ENCODE assay signal across 11 cellular contexts in the genomic region with DNA sequence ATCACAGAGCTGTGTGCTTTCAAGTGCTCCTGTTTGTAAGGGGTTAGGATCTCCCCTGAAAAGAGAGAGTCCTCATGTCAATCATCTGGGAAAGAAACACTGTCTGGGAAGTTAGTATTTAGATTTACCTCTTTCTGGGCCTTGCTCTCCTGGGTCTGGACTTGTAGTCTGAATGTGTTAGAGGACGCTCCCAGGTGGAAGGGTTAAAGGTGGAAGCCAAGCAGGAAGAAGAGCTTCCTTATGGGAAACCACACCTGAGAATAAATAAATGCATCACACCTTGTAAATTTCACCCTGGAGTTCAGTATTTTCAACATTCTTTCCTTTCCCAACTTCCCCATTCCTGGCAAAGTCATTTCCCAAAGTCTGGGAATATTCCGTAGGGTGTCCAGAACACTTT. TPM values are rescaled to one million over a fixed set of nuclear protein-coding genes. Genes with fewer than 3 reads are reported as not detected.
DNase-seq lines count a peak whose midpoint lies in the region; ATAC-seq and TF ChIP-seq lines count a peak whose summit lies in the region.
"Had no signal": no experiment of that assay in that cellular context is flagged by ENCODE, and none has a peak within 500 bp of the region (broad histone marks: within the 10 kb centered on the region; RNA-seq: fewer than 3 reads in every experiment).

No MANE protein-coding gene starts in this region.

- no peak overlapping the region for H3K9ac ChIP-seq in endodermal cell (ENCODE audit: extremely low read depth, low read length, poor library complexity, severe bottlenecking)

- H3K4me3 Mint-ChIP-seq in endodermal cell = peak overlapping the region; percentile 76

- H3K27ac Mint-ChIP-seq in endodermal cell = no peak overlapping the region

- no peaks in the 10 kb centered on the region for H3K27me3 Mint-ChIP-seq in endodermal cell (ENCODE audit: insufficient read depth)

- H3K4me1 ChIP-seq in RWPE2 (ENCODE audit: insufficient read depth, poor library complexity, severe bottlenecking) (peaks cover 14% of the 10 kb centered on the region), endodermal cell (ENCODE audit: control insufficient read depth, insufficient read depth, low read length) (peaks cover 4% of the 10 kb centered on the region), psoas muscle (peaks cover 15% of the 10 kb centered on the region)

- no peaks in the 10 kb centered on the region for H3K27me3 ChIP-seq in RWPE2 (ENCODE audit: insufficient read depth, poor library complexity, severe bottlenecking)
- H3K27me3 ChIP-seq in endodermal cell (ENCODE audit: control insufficient read depth, insufficient read depth, low read length, poor library complexity, severe bottlenecking) = no peaks in the 10 kb centered on the region
- no peaks in the 10 kb centered on the region for H3K27me3 ChIP-seq in psoas muscle (ENCODE audit: insufficient read depth in 3 of 3, low read length in 2 of 3)

- DNase-seq in DMS53 (lab: John Stamatoyannopoulos, UW) (peak; percentile 29), DMS53 treated with DMSO at 0.1 percent for 48 hours (lab: John Stamatoyannopoulos, UW; ENCODE audit: unreplicated experiment) (no peak), RWPE2 (ENCODE audit: low spot score) (no peak), endodermal cell (no peak), psoas muscle (no peak), AG20443 (ENCODE audit: low spot score) (no peak), NCI-H1930 (lab: John Stamatoyannopoulos, UW) (no peak)
- no peak for DNase-seq in activated effector memory CD4-positive, alpha-beta T cell treated with Interleukin-2 at 50 U/mL for 16 hours
- DNase-seq: 8988T, MV-4-11, SW 1271 had no signal

- H3K27ac ChIP-seq in RWPE2 (ENCODE audit: poor library complexity, severe bottlenecking) (peak overlapping the region; percentile 86), endodermal cell (ENCODE audit: low read depth, low read length) (no peak overlapping the region), psoas muscle (no peak overlapping the region)

- no peaks in the 10 kb centered on the region for H3K9me3 ChIP-seq in RWPE2 (ENCODE audit: severe bottlenecking)
- peaks cover 38% of the 10 kb centered on the region for H3K9me3 ChIP-seq in endodermal cell (ENCODE audit: control insufficient read depth, low read length)
- H3K9me3 ChIP-seq in psoas muscle = no peaks in the 10 kb centered on the region

- intact Hi-C loops in psoas muscle (cut with DNase I) = loop anchor here in 1 of 2 donors (5.0 to 10.0 kb wide), 3 partner anchors 151 to 692 kb away; a partner anchor contains a TSS

- H3K4me3 ChIP-seq in RWPE2 (ENCODE audit: severe bottlenecking) = no peak overlapping the region
- peak overlapping the region; percentile 91 for H3K4me3 ChIP-seq in endodermal cell (ENCODE audit: low read length)
- peak overlapping the region; percentile 70 for H3K4me3 ChIP-seq in psoas muscle

- H3K36me3 Mint-ChIP-seq in endodermal cell (ENCODE audit: low read depth) = peaks cover 42% of the 10 kb centered on the region

- ATAC-seq in RWPE2 (ENCODE audit: low read depth) (no peak), psoas muscle (no peak)

- 100% methylated on average over 2 of the region's 2 CpGs; no CpG with 5 or more reads in 1 of the 2 experiments for WGBS in endodermal cell (ENCODE audit: insufficient coverage in 1 of 2, insufficient read length in 1 of 2), 2 experiments
- 87 to 93% (median 88%) methylated on average over 2 of the region's 2 CpGs for WGBS in psoas muscle, 3 donors

- H3K36me3 ChIP-seq in RWPE2 (ENCODE audit: low read depth) (peaks cover 20% of the 10 kb centered on the region), endodermal cell (ENCODE audit: control insufficient read depth, insufficient read depth, low read length) (peaks cover 24% of the 10 kb centered on the region), psoas muscle (ENCODE audit: insufficient read depth in 1 of 2, low read depth in 1 of 2) (peaks cover 2 to 25% of the 10 kb centered on the region in 2 donors)

- TF ChIP-seq CTCF in RWPE2 (IDR thresholded peaks at IDR 0.05; ENCODE audit: poor library complexity, severe bottlenecking) (no peak), endodermal cell (conservative IDR thresholded peaks at IDR 0.05) (no peak), psoas muscle (IDR thresholded peaks at IDR 0.05) (no peak)

- H3K9me3 Mint-ChIP-seq in endodermal cell = peaks cover 47% of the 10 kb centered on the region

- H3K4me1 Mint-ChIP-seq in endodermal cell = peaks cover 20% of the 10 kb centered on the region

RNA-seq across cellular contexts. Expression of a gene that starts 1.3 kb away (rescaled TPM):
- total RNA-seq in endodermal cell (10 to 100 TPM; 21.0 to 31.1 TPM), psoas muscle (10 to 100 TPM; 21.4 to 32.2 (median 26.8) TPM)
- polyA plus RNA-seq in endodermal cell (2013, experiment 1 of 2) = 29.2 TPM
- polyA plus RNA-seq in endodermal cell (2013, experiment 2 of 2) = 35.8 TPM
- polyA plus RNA-seq in psoas muscle = 10 to 100 TPM; 25.0 to 50.4 (median 25.5) TPM

RNA-seq across cellular contexts. Expression of a gene that starts 13.9 kb away (rescaled TPM):
- under 1 TPM in 1 of 2 donors, not detected in 1; 1.00 TPM for total RNA-seq in endodermal cell
- polyA plus RNA-seq in endodermal cell (2013, experiment 1 of 2) = 0.25 TPM
- polyA plus RNA-seq in endodermal cell (2013, experiment 2 of 2) = 0.17 TPM
- total RNA-seq in psoas muscle = 1 to 10 TPM in 3 of 4 donors, under 1 TPM in 1; 0.93 to 4.6 (median 2.1) TPM
- 1 to 10 TPM in 2 of 3 donors, under 1 TPM in 1; 0.69 to 3.3 (median 2.5) TPM for polyA plus RNA-seq in psoas muscle
